1 cellular context compared by ENCODE assay signal in genomic region chr16:28514246-28514645, GRCh38.
TF ChIP-seq lines count a peak whose summit lies in the region.

No MANE protein-coding gene starts in this region.

TF ChIP-seq in HepG2, 621 proteins besides CTCF, POLR2A, EP300 and RAD21:
- TF ChIP-seq SALL2 (CRISPR knock-in tag; IDR thresholded peaks at IDR 0.05): no peak
- TF ChIP-seq ZBTB40 (IDR thresholded peaks at IDR 0.05): no peak
- TF ChIP-seq ZBTB40 (CRISPR knock-in tag; IDR thresholded peaks at IDR 0.05): 0 out of 2 replicates have a peak, but pooled peaks have one; percentile 11
- no peak for TF ChIP-seq HDAC6 (IDR thresholded peaks at IDR 0.05; ENCODE audit: low read depth, low read length)
- TF ChIP-seq MXD4 (CRISPR knock-in tag; IDR thresholded peaks at IDR 0.05): no peak
- no peak for TF ChIP-seq ATF7 (IDR thresholded peaks at IDR 0.05)
- TF ChIP-seq ATF7 (CRISPR knock-in tag; IDR thresholded peaks at IDR 0.05): peak; percentile 48; the same call in 1 of the 2 replicates
- TF ChIP-seq ZNF766 (CRISPR knock-in tag; IDR thresholded peaks at IDR 0.05; ENCODE audit: borderline replicate concordance): no peak
- no peak for TF ChIP-seq POGZ (CRISPR knock-in tag; IDR thresholded peaks at IDR 0.05)
- no peak for TF ChIP-seq ELK4 (CRISPR knock-in tag; IDR thresholded peaks at IDR 0.05; ENCODE audit: borderline replicate concordance)
- no peak for TF ChIP-seq NKX3-1 (CRISPR knock-in tag; IDR thresholded peaks at IDR 0.05)
- TF ChIP-seq ZNF143 (CRISPR knock-in tag; IDR thresholded peaks at IDR 0.05): no peak
- TF ChIP-seq ZBTB34 (CRISPR knock-in tag; IDR thresholded peaks at IDR 0.05): no peak
- TF ChIP-seq MEF2D (CRISPR knock-in tag; IDR thresholded peaks at IDR 0.05): no peak
- no peak for TF ChIP-seq ZNF839 (CRISPR knock-in tag; IDR thresholded peaks at IDR 0.05; ENCODE audit: borderline replicate concordance)
